8 cellular contexts compared by ENCODE assay signal in genomic region chr1:155320661-155321576, GRCh38. TPM values are rescaled to one million over a fixed set of nuclear protein-coding genes. Genes with fewer than 3 reads are reported as not detected.
DNase-seq lines count a peak whose midpoint lies in the region; ATAC-seq lines count a peak whose summit lies in the region.

RUSC1 (plus strand) TSS chr1:155320894; CDS start chr1:155321774, 880 bp downstream.

- H3K27me3 Mint-ChIP-seq in CD4-positive, alpha-beta memory T cell: no peaks in the 10 kb centered on the region
- peaks cover 6% of the 10 kb centered on the region for H3K27me3 Mint-ChIP-seq in dendritic cell treated with granulocyte-macrophage colony-stimulating factor and Interleukin-4, amounts not matched to agents 40 ng/mL and 50 ng/mL, for 4 days

- H3K36me3 ChIP-seq in CD4-positive, alpha-beta memory T cell (ENCODE audit: insufficient read depth, low read length): no peaks in the 10 kb centered on the region

- CTCF ChIA-PET in CD4-positive, alpha-beta memory T cell (lab: Charles Lee; ENCODE audit: partially characterized antibody): interaction anchor here (1.0 to 10.1 kb wide), 8 partner anchors 13 to 183 kb away, joined by 3 to 143 read pairs (median 8); partner anchors contain the start of genes CLK2 and HCN3

- peaks cover 13 to 45% (median 25%) of the 10 kb centered on the region in 4 donors for H3K4me1 Mint-ChIP-seq in CD4-positive, alpha-beta memory T cell
- peaks cover 52% of the 10 kb centered on the region for H3K4me1 Mint-ChIP-seq in dendritic cell treated with granulocyte-macrophage colony-stimulating factor and Interleukin-4, amounts not matched to agents 40 ng/mL and 50 ng/mL, for 4 days (ENCODE audit: low read depth)

- peaks cover 5 to 16% of the 10 kb centered on the region in 2 donors for H3K36me3 Mint-ChIP-seq in CD4-positive, alpha-beta memory T cell
- peaks cover 58% of the 10 kb centered on the region for H3K36me3 Mint-ChIP-seq in dendritic cell treated with granulocyte-macrophage colony-stimulating factor and Interleukin-4, amounts not matched to agents 40 ng/mL and 50 ng/mL, for 4 days (ENCODE audit: low read depth)

- peaks cover 31% of the 10 kb centered on the region for H3K4me1 ChIP-seq in CD4-positive, alpha-beta memory T cell (ENCODE audit: insufficient read depth, low read length)

- H3K27ac ChIP-seq in CD4-positive, alpha-beta memory T cell (ENCODE audit: low read depth, low read length): no peak within 1 kb of the TSS

- no peaks in the 10 kb centered on the region for H3K9me3 Mint-ChIP-seq in CD4-positive, alpha-beta memory T cell
- no peaks in the 10 kb centered on the region for H3K9me3 Mint-ChIP-seq in dendritic cell treated with granulocyte-macrophage colony-stimulating factor and Interleukin-4, amounts not matched to agents 40 ng/mL and 50 ng/mL, for 4 days

- peak within 1 kb of the TSS in 1 of 2 donors; percentile 32 for H3K4me3 ChIP-seq in CD4-positive, alpha-beta memory T cell (ENCODE audit: low read length in 2 of 2)

- peak; percentile 54 to 74 (median 62) for DNase-seq in CD4-positive, alpha-beta memory T cell
- peak; percentile 92 to 93 for DNase-seq in NCI-H187 (lab: John Stamatoyannopoulos, UW)
- DNase-seq in activated CD4-positive, alpha-beta T cell treated with anti-CD3 and anti-CD28 coated beads, Interleukin-2, amount 50 U/mL, for 48 hours: peak; percentile 77 to 82
- peak; percentile 89 for DNase-seq in left kidney (ENCODE audit: low read depth, low spot score)
- peak; percentile 24 to 60 for DNase-seq in stimulated activated CD4-positive, alpha-beta T cell treated with anti-CD3 and anti-CD28 coated beads, Interleukin-1b, Interleukin-23, amount 100 ng/mL, for 1 hour (ENCODE audit: low read depth in 2 of 2)
- no peak for DNase-seq in HuH-7.5 (ENCODE audit: low spot score)

- H3K27ac Mint-ChIP-seq in CD4-positive, alpha-beta memory T cell: peak within 1 kb of the TSS; percentile 28 to 82 (median 57)
- H3K27ac Mint-ChIP-seq in dendritic cell treated with granulocyte-macrophage colony-stimulating factor and Interleukin-4, amounts not matched to agents 40 ng/mL and 50 ng/mL, for 4 days: peak within 1 kb of the TSS; percentile 61

- POLR2A ChIA-PET in CD4-positive, alpha-beta memory T cell (lab: Charles Lee; ENCODE audit: partially characterized antibody): interaction anchor here (0.6 to 3.7 kb wide), 9 partner anchors 13 to 236 kb away, joined by 3 to 33 read pairs (median 3); partner anchors contain the start of genes FDPS, HCN3 and SCAMP3

- no peak for ATAC-seq in GM18861 (IDR thresholded peaks at IDR 0.05; ENCODE audit: unreplicated experiment)

- intact Hi-C loops in CD4-positive, alpha-beta memory T cell (cut with micrococcal nuclease): loop anchor here (5.0 to 10.0 kb wide), 2 partner anchors 146 to 384 kb away; partner anchors contain the start of genes KRTCAP2, PMVK and TRIM46
- intact Hi-C loops in dendritic cell treated with granulocyte-macrophage colony-stimulating factor and Interleukin-4, amounts not matched to agents 40 ng/mL and 50 ng/mL, for 4 days (cut with micrococcal nuclease): no loop called here

- H3K9me3 ChIP-seq in CD4-positive, alpha-beta memory T cell (ENCODE audit: control insufficient read depth in 1 of 2, low read length in 2 of 2): no peaks in the 10 kb centered on the region

- H3K27me3 ChIP-seq in CD4-positive, alpha-beta memory T cell (ENCODE audit: insufficient read depth, low read length): no peaks in the 10 kb centered on the region

- peak within 1 kb of the TSS; percentile 69 to 85 (median 76) for H3K4me3 Mint-ChIP-seq in CD4-positive, alpha-beta memory T cell
- H3K4me3 Mint-ChIP-seq in dendritic cell treated with granulocyte-macrophage colony-stimulating factor and Interleukin-4, amounts not matched to agents 40 ng/mL and 50 ng/mL, for 4 days: peak within 1 kb of the TSS; percentile 80

RNA-seq across cellular contexts. Expression of gene RUSC1, which starts in this region (rescaled TPM):
- total RNA-seq in CD4-positive, alpha-beta memory T cell: 10 to 100 TPM; 20.0 to 20.1 TPM
- polyA plus RNA-seq in CD4-positive, alpha-beta memory T cell: 10 to 100 TPM in 1 of 2 donors, 1 to 10 TPM in 1; 6.8 to 11.8 TPM
